ENCODE assay signal across 22 cellular contexts in the genomic region with DNA sequence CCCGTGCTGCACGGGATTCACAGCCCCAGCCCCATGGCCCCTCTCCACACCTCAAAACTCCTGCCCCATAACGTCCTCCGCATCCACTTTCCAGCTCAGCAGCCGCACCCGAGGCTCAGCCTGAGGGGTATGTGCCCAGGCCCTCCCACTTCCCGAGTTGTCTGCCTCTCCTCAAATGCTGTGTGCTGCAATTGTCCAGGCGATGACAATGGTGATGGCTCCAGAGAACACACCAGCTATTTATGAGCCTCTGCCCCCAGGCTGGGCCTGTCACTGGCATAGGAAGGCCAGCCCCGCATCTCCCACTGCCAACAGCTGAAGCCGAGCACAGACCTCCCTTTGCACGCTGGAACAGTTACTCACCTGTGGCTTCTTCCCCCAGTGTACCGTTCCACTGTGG. TPM values are rescaled to one million over a fixed set of nuclear protein-coding genes. Genes with fewer than 3 reads are reported as not detected.
DNase-seq lines count a peak whose midpoint lies in the region; ATAC-seq and TF ChIP-seq lines count a peak whose summit lies in the region.
"Had no signal": no experiment of that assay in that cellular context is flagged by ENCODE, and none has a peak within 500 bp of the region (broad histone marks: within the 10 kb centered on the region; RNA-seq: fewer than 3 reads in every experiment).

No MANE protein-coding gene starts in this region.

- H4K91ac ChIP-seq in neuronal stem cell (ENCODE audit: low read depth, low read length, poor library complexity): no peak overlapping the region

- H3K4me1 ChIP-seq in SK-N-SH (ENCODE audit: control insufficient read depth in 1 of 2, insufficient read depth in 2 of 2, low read depth in 1 of 2, low read length in 1 of 2): peaks cover 13 to 59% of the 10 kb centered on the region in 2 experiments; a peak in 3 of 4 replicates
- H3K4me1 ChIP-seq in neuronal stem cell (ENCODE audit: control insufficient read depth in 2 of 2, insufficient read depth in 1 of 2, low read depth in 1 of 2, low read length in 2 of 2): peaks cover 21 to 28% of the 10 kb centered on the region in 2 donors

- intact Hi-C loops in left ventricle myocardium superior (cut with micrococcal nuclease): no loop called here

- H3K9ac ChIP-seq in SK-N-SH: no peak overlapping the region
- H3K9ac ChIP-seq in neuronal stem cell (ENCODE audit: low read depth, low read length, poor library complexity): peak overlapping the region; percentile 10

- H3K79me1 ChIP-seq in neuronal stem cell (ENCODE audit: low read depth, low read length): peaks cover 2% of the 10 kb centered on the region

- peak overlapping the region; percentile 1 for H3K18ac ChIP-seq in neuronal stem cell (ENCODE audit: low read length)

- no peak overlapping the region for H2BK5ac ChIP-seq in neuronal stem cell (ENCODE audit: low read length)

- no peak overlapping the region for H2BK120ac ChIP-seq in neuronal stem cell (ENCODE audit: low read depth, low read length)

- H3K23ac ChIP-seq in neuronal stem cell (ENCODE audit: low read depth, low read length, poor library complexity): peak overlapping the region; percentile 23

- H3K27ac ChIP-seq in SK-N-SH (ENCODE audit: low read depth in 2 of 2, low read length in 1 of 2) (no peak overlapping the region), neuronal stem cell (replicated peaks; ENCODE audit: low read length) (no peak overlapping the region)
- H3K27ac ChIP-seq: 22Rv1, PC-9, skin epidermis had no signal

- H4K20me1 ChIP-seq in SK-N-SH (ENCODE audit: insufficient read depth): no peaks in the 10 kb centered on the region

- CTCF ChIA-PET in SK-N-SH (lab: Yijun Ruan, JAX): interaction anchor here (1.4 to 2.1 kb wide), 5 partner anchors 11 to 234 kb away, joined by 3 to 9 read pairs (median 6); no protein-coding TSS in a partner anchor

- H3K9me3 ChIP-seq in SK-N-SH (no peaks in the 10 kb centered on the region), neuronal stem cell (replicated peaks in 1 of 2; ENCODE audit: control insufficient read depth in 2 of 2, insufficient read depth in 1 of 2, low read depth in 1 of 2, low read length in 2 of 2) (no peaks in the 10 kb centered on the region)

- no peaks in the 10 kb centered on the region for H3K36me3 ChIP-seq in SK-N-SH (replicated peaks in 1 of 2; ENCODE audit: control insufficient read depth in 1 of 2, insufficient read depth in 2 of 2, low read length in 1 of 2)
- no peaks in the 10 kb centered on the region for H3K36me3 ChIP-seq in neuronal stem cell (replicated peaks in 1 of 2; ENCODE audit: control insufficient read depth in 2 of 2, insufficient read depth in 2 of 2, low read length in 2 of 2)

- peak overlapping the region; percentile 27 for H2BK15ac ChIP-seq in neuronal stem cell (ENCODE audit: low read length)

- H3K27me3 ChIP-seq in SK-N-SH (ENCODE audit: insufficient read depth) (no peaks in the 10 kb centered on the region), neuronal stem cell (ENCODE audit: control insufficient read depth in 3 of 3, insufficient read depth in 3 of 3, low read depth in 1 of 3, low read length in 3 of 3) (peaks cover 0 to 47% (median 0%) of the 10 kb centered on the region in 3 experiments)

- POLR2A ChIA-PET in SK-N-SH (lab: Yijun Ruan, JAX): interaction anchor here (0.5 to 0.6 kb wide), 2 partner anchors 50 to 374 kb away, joined by 3 to 5 read pairs; no protein-coding TSS in a partner anchor

- ATAC-seq in SK-N-SH treated with all-trans-retinoic acid at 6 μM for 48 hours (no peak), left ventricle myocardium superior (peak; percentile 23), GM21723 (IDR thresholded peaks at IDR 0.05; ENCODE audit: unreplicated experiment) (no peak)

- TF ChIP-seq RAD21 in SK-N-SH (IDR thresholded peaks at IDR 0.05; ENCODE audit: low read length): no peak

- H3K9me2 ChIP-seq in SK-N-SH: no peaks in the 10 kb centered on the region

- H2AFZ ChIP-seq in SK-N-SH (ENCODE audit: low read depth) (no peak overlapping the region), neuronal stem cell (ENCODE audit: low read length) (no peak overlapping the region)
- H2AFZ ChIP-seq: PC-9 had no signal

- H4K8ac ChIP-seq in neuronal stem cell (ENCODE audit: low read depth, low read length): no peak overlapping the region

- no peak for TF ChIP-seq CTCF in SK-N-SH (IDR thresholded peaks at IDR 0.05)

- no peak for TF ChIP-seq EP300 in SK-N-SH (IDR thresholded peaks at IDR 0.05; ENCODE audit: borderline replicate concordance in 1 of 2, low read depth in 1 of 2, low read length in 1 of 2)

- no peak overlapping the region for H3K4ac ChIP-seq in neuronal stem cell (ENCODE audit: low read length)

- H3K79me2 ChIP-seq in SK-N-SH (ENCODE audit: insufficient read depth): no peaks in the 10 kb centered on the region

- 77% methylated on average over 12 of the region's 12 CpGs for WGBS in SK-N-SH (ENCODE audit: low lambda C conversion rate)
- WGBS in neuronal stem cell (ENCODE audit: extremely low coverage in 2 of 2, insufficient read length in 2 of 2, insufficient replicate concordance in 1 of 2), 2 donors: no CpG with 5 or more reads among the region's 12 CpGs

- no peak overlapping the region for H3K14ac ChIP-seq in neuronal stem cell (ENCODE audit: low read length)

- no peaks in the 10 kb centered on the region for H3F3A ChIP-seq in SK-N-SH (replicated peaks; ENCODE audit: insufficient read depth)

- no peak overlapping the region for H2AK5ac ChIP-seq in neuronal stem cell (ENCODE audit: low read depth, low read length)

- H3K4me3 ChIP-seq in SK-N-SH (ENCODE audit: low read depth in 2 of 2, low read length in 1 of 2) (no peak overlapping the region), neuronal stem cell (ENCODE audit: low read length in 2 of 2) (no peak overlapping the region)
- H3K4me3 ChIP-seq: PC-9, skin epidermis had no signal

- DNase-seq in SK-N-SH (peak; percentile 74), left ventricle myocardium superior (peak; percentile 78), neuronal stem cell (ENCODE audit: low spot score) (no peak), NOMO-1 treated with DMSO at 0.1 percent for 48 hours (lab: John Stamatoyannopoulos, UW; ENCODE audit: unreplicated experiment) (no peak), AML-193 (lab: John Stamatoyannopoulos, UW) (no peak), NCI-H2029 (lab: John Stamatoyannopoulos, UW) (no peak)
- DNase-seq: activated CD4-positive, CD25-positive, alpha-beta regulatory T cell treated with anti-CD3 and anti-CD28 coated beads, Interleukin-2, amount 50 U/mL, for 72 hours; cerebellar nuclear complex; foreskin melanocyte; mesenchymal stem cell; MV-4-11; NCI-H2081; NCI-H748 treated with DMSO at 0.1 percent for 48 hours; PC-9; stimulated activated CD4-positive, alpha-beta T cell treated with anti-CD3 and anti-CD28 coated beads, Interleukin-4, amount 100 ng/mL, for 1 hour; T-helper 9 cell had no signal

- no peak overlapping the region for H3K4me2 ChIP-seq in SK-N-SH
- H3K4me2 ChIP-seq in neuronal stem cell (ENCODE audit: insufficient read depth, low read length, poor library complexity, severe bottlenecking): no peak overlapping the region
- H3K4me2 ChIP-seq: PC-9 had no signal

- H2BK12ac ChIP-seq in neuronal stem cell (ENCODE audit: low read length): no peak overlapping the region

TF ChIP-seq in SK-N-SH, 30 proteins besides CTCF, POLR2A, EP300 and RAD21:
- TF ChIP-seq FOXM1 (IDR thresholded peaks at IDR 0.05; ENCODE audit: low read depth) (no peak), FOXJ3 (CRISPR knock-in tag; IDR thresholded peaks at IDR 0.05) (0 out of 2 replicates have a peak, but pooled peaks have one; percentile 40), YY1 (IDR thresholded peaks at IDR 0.05; ENCODE audit: low read depth) (no peak), SMC3 (IDR thresholded peaks at IDR 0.05; ENCODE audit: low read depth, low read length) (no peak), TAF1 (IDR thresholded peaks at IDR 0.05; ENCODE audit: borderline replicate concordance, low read depth, low read length) (no peak)

TF ChIP-seq in SK-N-SH treated with all-trans-retinoic acid at 6 μM for 48 hours, 23 proteins besides CTCF, POLR2A, EP300 and RAD21 (continues in another document):
- TF ChIP-seq GLIS3 (CRISPR knock-in tag; IDR thresholded peaks at IDR 0.05) (no peak), ZFP3 (CRISPR knock-in tag; IDR thresholded peaks at IDR 0.05) (no peak), SNAI2 (CRISPR knock-in tag; IDR thresholded peaks at IDR 0.05) (no peak), OSR1 (CRISPR knock-in tag; IDR thresholded peaks at IDR 0.05) (no peak), ZNF70 (CRISPR knock-in tag; IDR thresholded peaks at IDR 0.05) (no peak), TCF4 (CRISPR knock-in tag; IDR thresholded peaks at IDR 0.05; ENCODE audit: borderline replicate concordance) (no peak), ISL1 (CRISPR knock-in tag; IDR thresholded peaks at IDR 0.05) (no peak)
- TF ChIP-seq, protein P1, sequence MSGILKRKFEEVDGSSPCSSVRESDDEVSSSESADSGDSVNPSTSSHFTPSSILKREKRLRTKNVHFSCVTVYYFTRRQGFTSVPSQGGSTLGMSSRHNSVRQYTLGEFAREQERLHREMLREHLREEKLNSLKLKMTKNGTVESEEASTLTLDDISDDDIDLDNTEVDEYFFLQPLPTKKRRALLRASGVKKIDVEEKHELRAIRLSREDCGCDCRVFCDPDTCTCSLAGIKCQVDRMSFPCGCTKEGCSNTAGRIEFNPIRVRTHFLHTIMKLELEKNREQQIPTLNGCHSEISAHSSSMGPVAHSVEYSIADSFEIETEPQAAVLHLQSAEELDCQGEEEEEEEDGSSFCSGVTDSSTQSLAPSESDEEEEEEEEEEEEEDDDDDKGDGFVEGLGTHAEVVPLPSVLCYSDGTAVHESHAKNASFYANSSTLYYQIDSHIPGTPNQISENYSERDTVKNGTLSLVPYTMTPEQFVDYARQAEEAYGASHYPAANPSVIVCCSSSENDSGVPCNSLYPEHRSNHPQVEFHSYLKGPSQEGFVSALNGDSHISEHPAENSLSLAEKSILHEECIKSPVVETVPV (CRISPR knock-in tag; IDR thresholded peaks at IDR 0.05): no peak

RNA-seq across cellular contexts. Expression of a gene that starts 2.4 kb away (rescaled TPM):
- 0.48 and 0.73 TPM in 2 replicates for polyA plus RNA-seq in SK-N-SH (2012; rRNA removed)
- 0.26 and 0.38 TPM in 2 replicates for polyA plus RNA-seq in SK-N-SH (2012; cell fraction: cytosol; rRNA removed)
- polyA plus RNA-seq in SK-N-SH (2012; cell fraction: nucleus; rRNA removed): 1.3 and 1.7 TPM in 2 replicates
- 1,459 TPM for total RNA-seq in left ventricle myocardium superior
- 0.08 TPM for polyA plus RNA-seq in neuronal stem cell (2013, experiment 1 of 2)
- 0.11 TPM for polyA plus RNA-seq in neuronal stem cell (2013, experiment 2 of 2)
- total RNA-seq: endothelial cell of umbilical vein had no signal
- polyA plus RNA-seq: endothelial cell of umbilical vein had no signal

RNA-seq across cellular contexts. Expression of a gene that starts 11.5 kb away (rescaled TPM):
- polyA plus RNA-seq in SK-N-SH (2012; rRNA removed): 0.03 TPM in 1 of 2 replicates, not detected in the other
- polyA plus RNA-seq in SK-N-SH (2012; cell fraction: cytosol; rRNA removed): not detected in 2 replicates
- not detected in 2 replicates for polyA plus RNA-seq in SK-N-SH (2012; cell fraction: nucleus; rRNA removed)
- total RNA-seq in left ventricle myocardium superior: 0.25 TPM
- polyA plus RNA-seq in neuronal stem cell (2013, experiment 1 of 2): not detected
- not detected for polyA plus RNA-seq in neuronal stem cell (2013, experiment 2 of 2)
- total RNA-seq: endothelial cell of umbilical vein, SK-MEL-5 had no signal
- polyA plus RNA-seq: endothelial cell of umbilical vein had no signal

Comparison
In these comparisons a context has a peak if more than half of its experiments do, and no peak if none do; other contexts are left out.
1. DNase-seq: peak in SK-N-SH (single experiment) and left ventricle myocardium superior (single experiment); none in neuronal stem cell (single experiment), NOMO-1 treated with DMSO at 0.1 percent for 48 hours (single experiment), AML-193 (0 of 2) and NCI-H2029 (single experiment).